Comparison of ENCODE assay signal across 6 cellular contexts in genomic region chr1:32199717-32200072, GRCh38. TPM values are rescaled to one million over a fixed set of nuclear protein-coding genes. Genes with fewer than 3 reads are reported as not detected.
DNase-seq lines count a peak whose midpoint lies in the region; ATAC-seq, FAIRE-seq and TF ChIP-seq lines count a peak whose summit lies in the region.

No MANE protein-coding gene starts in this region.

- H3K4me1 Mint-ChIP-seq in astrocyte (ENCODE audit: low read depth, unreplicated experiment): peaks cover 28% of the 10 kb centered on the region
- peaks cover 44 to 79% (median 63%) of the 10 kb centered on the region in 7 donors for H3K4me1 Mint-ChIP-seq in naive thymus-derived CD4-positive, alpha-beta T cell

- peak overlapping the region; percentile 91 for H3K9ac ChIP-seq in astrocyte (ENCODE audit: low read length)

- H4K20me1 ChIP-seq in astrocyte (ENCODE audit: insufficient read depth, low read length): peaks cover 22% of the 10 kb centered on the region

- H3K4me3 Mint-ChIP-seq in astrocyte (ENCODE audit: unreplicated experiment): peak overlapping the region; percentile 86
- H3K4me3 Mint-ChIP-seq in naive thymus-derived CD4-positive, alpha-beta T cell: peak overlapping the region; percentile 78 to 99 (median 92)

- no peak overlapping the region for H2AFZ ChIP-seq in astrocyte (ENCODE audit: low read depth, low read length)

- H3K27me3 ChIP-seq in astrocyte (ENCODE audit: insufficient read depth, low read length): no peaks in the 10 kb centered on the region
- no peaks in the 10 kb centered on the region for H3K27me3 ChIP-seq in naive thymus-derived CD4-positive, alpha-beta T cell (ENCODE audit: control insufficient read depth in 2 of 2, insufficient read depth in 2 of 2, low read length in 2 of 2)

- H3K9me3 Mint-ChIP-seq in astrocyte (ENCODE audit: unreplicated experiment): no peaks in the 10 kb centered on the region
- H3K9me3 Mint-ChIP-seq in naive thymus-derived CD4-positive, alpha-beta T cell: no peaks in the 10 kb centered on the region

- no peaks in the 10 kb centered on the region for H3K9me3 ChIP-seq in astrocyte (ENCODE audit: insufficient read depth, low read depth, low read length)
- no peaks in the 10 kb centered on the region for H3K9me3 ChIP-seq in naive thymus-derived CD4-positive, alpha-beta T cell (ENCODE audit: control insufficient read depth in 2 of 3, low read length in 3 of 3)

- peak overlapping the region; percentile 79 for H3K27ac Mint-ChIP-seq in astrocyte (ENCODE audit: unreplicated experiment)
- H3K27ac Mint-ChIP-seq in naive thymus-derived CD4-positive, alpha-beta T cell: peak overlapping the region in 8 of 9 donors; percentile 48 to 98 (median 92)

- peaks cover 22% of the 10 kb centered on the region for H3K4me1 ChIP-seq in astrocyte (ENCODE audit: insufficient read depth, low read length)
- H3K4me1 ChIP-seq in naive thymus-derived CD4-positive, alpha-beta T cell (ENCODE audit: control insufficient read depth in 2 of 2, insufficient read depth in 2 of 2, low read length in 2 of 2): peaks cover 33 to 41% of the 10 kb centered on the region in 2 donors

- peak overlapping the region; percentile 88 for H3K27ac ChIP-seq in astrocyte (ENCODE audit: low read depth, low read length)
- H3K27ac ChIP-seq in naive thymus-derived CD4-positive, alpha-beta T cell (ENCODE audit: low read depth, low read length): peak overlapping the region; percentile 99

- peaks cover 29% of the 10 kb centered on the region for H3K36me3 ChIP-seq in astrocyte (ENCODE audit: insufficient read depth, low read length)
- H3K36me3 ChIP-seq in naive thymus-derived CD4-positive, alpha-beta T cell (ENCODE audit: control insufficient read depth in 2 of 3, insufficient read depth in 3 of 3, low read length in 3 of 3): peaks cover 0 to 24% (median 0%) of the 10 kb centered on the region in 3 experiments

- intact Hi-C loops in naive thymus-derived CD4-positive, alpha-beta T cell (cut with micrococcal nuclease): loop anchor here (1.0 to 10.0 kb wide), 12 partner anchors 20 to 555 kb away; partner anchors contain the start of genes BSDC1 (in 2 of the 2), EIF3I (in 2 of the 2), KHDRBS1 (in 2 of the 2) and KPNA6 (in 2 of the 2)

- CTCF ChIA-PET in naive thymus-derived CD4-positive, alpha-beta T cell (lab: Charles Lee): interaction anchor here (1.9 kb wide), 1 partner anchor 16 kb away, joined by 10 read pairs; no protein-coding TSS in a partner anchor

- FAIRE-seq in astrocyte (lab: Jason Lieb, UNC): no peak

- H3K4me2 ChIP-seq in astrocyte (ENCODE audit: low read length): peak overlapping the region; percentile 96

- no peak for TF ChIP-seq CTCF in astrocyte (IDR thresholded peaks at IDR 0.05; ENCODE audit: insufficient read depth, low read depth, low read length)

- no peak for DNase-seq in Jurkat, Clone E6-1 (ENCODE audit: low read depth, low spot score)
- no peak for DNase-seq in astrocyte (ENCODE audit: low read depth)
- no peak for DNase-seq in naive thymus-derived CD4-positive, alpha-beta T cell
- DNase-seq in putamen (ENCODE audit: low spot score): no peak
- no peak for DNase-seq in NCI-H2227 treated with DMSO at 0.1 percent for 48 hours (lab: John Stamatoyannopoulos, UW)
- DNase-seq in activated CD4-positive, CD25-positive, alpha-beta regulatory T cell treated with anti-CD3 and anti-CD28 coated beads, Interleukin-2, amount 50 U/mL, for 72 hours: no peak

- ATAC-seq in naive thymus-derived CD4-positive, alpha-beta T cell: no peak

- no peaks in the 10 kb centered on the region for H3K79me2 ChIP-seq in astrocyte (ENCODE audit: insufficient read depth, low read length)

- peaks cover 7% of the 10 kb centered on the region for H3K36me3 Mint-ChIP-seq in astrocyte (ENCODE audit: low read depth, unreplicated experiment)
- peaks cover 0 to 24% (median 4%) of the 10 kb centered on the region in 5 donors for H3K36me3 Mint-ChIP-seq in naive thymus-derived CD4-positive, alpha-beta T cell

- POLR2A ChIA-PET in naive thymus-derived CD4-positive, alpha-beta T cell (lab: Charles Lee): interaction anchor here (0.9 to 7.7 kb wide), 8 partner anchors 20 to 153 kb away, joined by 3 to 49 read pairs (median 6); partner anchors contain the start of genes HDAC1, MARCKSL1 and TXLNA

- peak overlapping the region; percentile 77; the same call in 1 of the 2 replicates for H3K4me3 ChIP-seq in Jurkat, Clone E6-1 (ENCODE audit: low read length)
- H3K4me3 ChIP-seq in astrocyte (ENCODE audit: insufficient read depth, low read depth, low read length): peak overlapping the region; percentile 78
- H3K4me3 ChIP-seq in naive thymus-derived CD4-positive, alpha-beta T cell (ENCODE audit: low read length): peak overlapping the region; percentile 96

- no peaks in the 10 kb centered on the region for H3K27me3 Mint-ChIP-seq in astrocyte (ENCODE audit: low read depth, unreplicated experiment)
- H3K27me3 Mint-ChIP-seq in naive thymus-derived CD4-positive, alpha-beta T cell: no peaks in the 10 kb centered on the region

RNA-seq across cellular contexts. Expression of gene CCDC28B, which starts 0.7 kb away (rescaled TPM):
- 73.7 TPM for polyA plus RNA-seq in Jurkat, Clone E6-1 (2012; ENCODE audit: insufficient read depth, insufficient read length)
- total RNA-seq in astrocyte: 16.0 and 19.2 TPM in 2 replicates
- total RNA-seq in naive thymus-derived CD4-positive, alpha-beta T cell: 10 to 100 TPM in 1 of 5 experiments, 1 to 10 TPM in 4; 6.2 to 39.0 (median 8.7) TPM
- polyA plus RNA-seq in naive thymus-derived CD4-positive, alpha-beta T cell: 10 to 100 TPM; 11.7 to 16.1 TPM

RNA-seq across cellular contexts. Expression of gene IQCC, which starts 5.8 kb away (rescaled TPM):
- 16.4 TPM for polyA plus RNA-seq in Jurkat, Clone E6-1 (2012; ENCODE audit: insufficient read depth, insufficient read length)
- 0.87 and 1.0 TPM in 2 replicates for total RNA-seq in astrocyte
- 1 to 10 TPM; 2.3 to 4.6 (median 2.5) TPM for total RNA-seq in naive thymus-derived CD4-positive, alpha-beta T cell
- 1 to 10 TPM; 1.8 to 3.0 TPM for polyA plus RNA-seq in naive thymus-derived CD4-positive, alpha-beta T cell

RNA-seq across cellular contexts. Expression of gene DCDC2B, which starts 9.2 kb away (rescaled TPM):
- polyA plus RNA-seq in Jurkat, Clone E6-1 (2012; ENCODE audit: insufficient read depth, insufficient read length): not detected
- total RNA-seq in astrocyte: not detected in 2 replicates
- total RNA-seq in naive thymus-derived CD4-positive, alpha-beta T cell: not detected
- polyA plus RNA-seq in naive thymus-derived CD4-positive, alpha-beta T cell: under 1 TPM in 1 of 2 donors, not detected in 1; 0.25 TPM

RNA-seq across cellular contexts. Expression of gene TXLNA, which starts 20.2 kb away (rescaled TPM):
- polyA plus RNA-seq in Jurkat, Clone E6-1 (2012; ENCODE audit: insufficient read depth, insufficient read length): 21.8 TPM
- total RNA-seq in astrocyte: 65.8 and 66.6 TPM in 2 replicates
- 10 to 100 TPM; 16.7 to 83.3 (median 36.3) TPM for total RNA-seq in naive thymus-derived CD4-positive, alpha-beta T cell
- polyA plus RNA-seq in naive thymus-derived CD4-positive, alpha-beta T cell: 10 to 100 TPM; 20.4 to 31.4 TPM

RNA-seq across cellular contexts. Expression of gene TMEM234, which starts 22.5 kb away (rescaled TPM):
- 8.7 TPM for polyA plus RNA-seq in Jurkat, Clone E6-1 (2012; ENCODE audit: insufficient read depth, insufficient read length)
- total RNA-seq in astrocyte: 16.7 and 17.3 TPM in 2 replicates
- 10 to 100 TPM; 15.9 to 29.6 (median 21.4) TPM for total RNA-seq in naive thymus-derived CD4-positive, alpha-beta T cell
- 1 to 10 TPM; 5.9 to 6.1 TPM for polyA plus RNA-seq in naive thymus-derived CD4-positive, alpha-beta T cell
